13 cellular contexts compared by ENCODE assay signal in the genomic region with DNA sequence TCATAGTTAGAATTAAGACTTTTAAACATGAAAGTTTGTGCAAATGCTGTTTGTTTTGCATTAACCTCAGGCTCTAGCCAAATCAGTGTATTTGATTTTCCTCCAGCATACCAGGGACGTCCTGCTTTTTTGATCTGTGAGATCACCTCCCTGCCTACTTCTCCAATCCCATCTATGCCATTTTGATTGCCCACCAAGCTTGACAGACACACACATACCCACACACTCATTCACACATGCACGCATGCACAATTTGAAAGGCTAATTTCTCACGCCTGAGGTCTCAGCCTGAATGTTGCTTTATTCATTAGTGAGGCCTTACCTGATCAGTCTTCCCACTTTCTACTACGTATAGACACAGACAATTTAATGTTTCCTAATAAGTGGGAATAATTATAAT.
"Had no signal": no experiment of that assay in that cellular context is flagged by ENCODE, and none has a peak within 500 bp of the region (broad histone marks: within the 10 kb centered on the region; RNA-seq: fewer than 3 reads in every experiment).

No MANE protein-coding gene starts in this region.

- H3K27ac ChIP-seq: adrenal gland, testis had no signal

- DNase-seq: activated CD4-positive, alpha-beta T cell treated with anti-CD3 and anti-CD28 coated beads, Interleukin-2, amount 10 ng/mL, durations not matched to agents 24 days and 14 days; activated CD8-positive, alpha-beta memory T cell treated with anti-CD3 and anti-CD28 coated beads for 24 hours; activated naive CD4-positive, alpha-beta T cell treated with anti-CD3 and anti-CD28 coated beads, Interleukin-2, amount 10 ng/mL, durations not matched to agents 7 days and 5 days; adrenal gland; central memory CD4-positive, alpha-beta T cell; hippocampal formation; stimulated activated CD4-positive, alpha-beta T cell treated with anti-CD3 and anti-CD28 coated beads, Interleukin-2, amount 100 ng/mL, for 48 hours; stimulated activated naive CD8-positive, alpha-beta T cell treated with anti-CD3 and anti-CD28 coated beads, Interleukin-15, amount 100 ng/mL, for 72 hours; testis had no signal

- H3K27ac Mint-ChIP-seq: activated naive CD4-positive, alpha-beta T cell treated with anti-CD3 and anti-CD28 coated beads, Interleukin-2, amount 10 ng/mL, durations not matched to agents 7 days and 5 days; T-helper 1 cell treated with Interleukin-12 subunit alpha and Interleukin-12 subunit beta and Interleukin-4 antibody, amounts not matched to agents 30 μg/mL and 1 μg/mL, for 36 hours; WTC11 had no signal

- H3K9me3 ChIP-seq: testis had no signal

- H3K9me3 Mint-ChIP-seq: activated CD4-positive, alpha-beta T cell treated with anti-CD3 and anti-CD28 coated beads, Interleukin-2, amount 10 ng/mL, durations not matched to agents 24 days and 14 days; activated naive CD4-positive, alpha-beta T cell treated with anti-CD3 and anti-CD28 coated beads, Interleukin-2, amount 10 ng/mL, durations not matched to agents 7 days and 5 days; activated T-helper 17 cell treated with anti-CD3 and anti-CD28 coated beads, Interleukin-2, amount 50 U/mL, for 72 hours; mesothelial cell of epicardium; stimulated activated naive CD8-positive, alpha-beta T cell treated with anti-CD3 and anti-CD28 coated beads, Interleukin-15, amount 100 ng/mL, for 72 hours; T-helper 1 cell treated with Interleukin-12 subunit alpha and Interleukin-12 subunit beta and Interleukin-4 antibody, amounts not matched to agents 30 μg/mL and 1 μg/mL, for 36 hours; WTC11 had no signal

- H3K27me3 ChIP-seq: adrenal gland, testis had no signal

- ATAC-seq: activated T-helper 17 cell treated with anti-CD3 and anti-CD28 coated beads, Interleukin-2, amount 50 U/mL, for 72 hours; stimulated activated naive CD8-positive, alpha-beta T cell treated with anti-CD3 and anti-CD28 coated beads, Interleukin-15, amount 100 ng/mL, for 72 hours; WTC11 had no signal

- H3K27me3 Mint-ChIP-seq: activated CD4-positive, alpha-beta T cell treated with anti-CD3 and anti-CD28 coated beads, Interleukin-2, amount 10 ng/mL, durations not matched to agents 24 days and 14 days; activated naive CD4-positive, alpha-beta T cell treated with anti-CD3 and anti-CD28 coated beads, Interleukin-2, amount 10 ng/mL, durations not matched to agents 7 days and 5 days; activated T-helper 17 cell treated with anti-CD3 and anti-CD28 coated beads, Interleukin-2, amount 50 U/mL, for 72 hours; stimulated activated naive CD8-positive, alpha-beta T cell treated with anti-CD3 and anti-CD28 coated beads, Interleukin-15, amount 100 ng/mL, for 72 hours had no signal

- H3K4me3 ChIP-seq: adrenal gland, testis had no signal

- H3K36me3 ChIP-seq: adrenal gland had no signal

- H3K36me3 Mint-ChIP-seq: WTC11 had no signal

- H3K4me3 Mint-ChIP-seq: activated CD4-positive, alpha-beta T cell treated with anti-CD3 and anti-CD28 coated beads, Interleukin-2, amount 10 ng/mL, durations not matched to agents 24 days and 14 days; activated naive CD4-positive, alpha-beta T cell treated with anti-CD3 and anti-CD28 coated beads, Interleukin-2, amount 10 ng/mL, durations not matched to agents 7 days and 5 days; activated T-helper 17 cell treated with anti-CD3 and anti-CD28 coated beads, Interleukin-2, amount 50 U/mL, for 72 hours; mesothelial cell of epicardium; stimulated activated naive CD8-positive, alpha-beta T cell treated with anti-CD3 and anti-CD28 coated beads, Interleukin-15, amount 100 ng/mL, for 72 hours; T-helper 1 cell treated with Interleukin-12 subunit alpha and Interleukin-12 subunit beta and Interleukin-4 antibody, amounts not matched to agents 30 μg/mL and 1 μg/mL, for 36 hours; WTC11 had no signal

- H3K4me1 Mint-ChIP-seq: activated CD4-positive, alpha-beta T cell treated with anti-CD3 and anti-CD28 coated beads, Interleukin-2, amount 10 ng/mL, durations not matched to agents 24 days and 14 days; activated naive CD4-positive, alpha-beta T cell treated with anti-CD3 and anti-CD28 coated beads, Interleukin-2, amount 10 ng/mL, durations not matched to agents 7 days and 5 days had no signal
